Comparison of ENCODE assay signal across 8 cellular contexts in genomic region chr1:225425211-225425786, GRCh38. TPM values are rescaled to one million over a fixed set of nuclear protein-coding genes. Genes with fewer than 3 reads are reported as not detected.
DNase-seq lines count a peak whose midpoint lies in the region; ATAC-seq and TF ChIP-seq lines count a peak whose summit lies in the region.
"Had no signal": no experiment of that assay in that cellular context is flagged by ENCODE, and none has a peak within 500 bp of the region (broad histone marks: within the 10 kb centered on the region; RNA-seq: fewer than 3 reads in every experiment).

No MANE protein-coding gene starts in this region.

- peaks cover 8% of the 10 kb centered on the region; the same call in 2 of the 3 replicates for H3K9me3 Mint-ChIP-seq in GM23338

- H3F3A ChIP-seq in GM23338 (replicated peaks; ENCODE audit: low read depth): peaks cover 12% of the 10 kb centered on the region; the same call in 1 of the 2 replicates

- peak overlapping the region; percentile 81 for H3K4me2 ChIP-seq in GM23338

- peaks cover 42% of the 10 kb centered on the region for H3K4me1 ChIP-seq in GM23338 (ENCODE audit: insufficient read depth)
- H3K4me1 ChIP-seq in effector memory CD4-positive, alpha-beta T cell (ENCODE audit: control insufficient read depth, insufficient read depth, low read length, poor library complexity, severe bottlenecking): peaks cover 15% of the 10 kb centered on the region
- H3K4me1 ChIP-seq in right atrium auricular region: peaks cover 0 to 40% of the 10 kb centered on the region in 2 donors

- no peak for ATAC-seq in GM23338

- H2AFZ ChIP-seq in GM23338: no peak overlapping the region

- H3K79me2 ChIP-seq in GM23338 (replicated peaks; ENCODE audit: insufficient read depth): peaks cover 72% of the 10 kb centered on the region

- peaks cover 46% of the 10 kb centered on the region for H4K20me1 ChIP-seq in GM23338 (replicated peaks; ENCODE audit: insufficient read depth)

- peaks cover 26% of the 10 kb centered on the region for H3K27me3 ChIP-seq in GM23338 (ENCODE audit: insufficient read depth)
- H3K27me3 ChIP-seq in effector memory CD4-positive, alpha-beta T cell (replicated peaks; ENCODE audit: control insufficient read depth, insufficient read depth, low read length, poor library complexity, severe bottlenecking): no peaks in the 10 kb centered on the region
- no peaks in the 10 kb centered on the region for H3K27me3 ChIP-seq in right atrium auricular region

- no peaks in the 10 kb centered on the region for H3K9me3 ChIP-seq in effector memory CD4-positive, alpha-beta T cell (ENCODE audit: control insufficient read depth, low read length)
- no peaks in the 10 kb centered on the region for H3K9me3 ChIP-seq in right atrium auricular region

- H3K4me3 Mint-ChIP-seq in GM23338: peak overlapping the region; percentile 36; the same call in 1 of the 3 replicates

- POLR2A ChIA-PET in GM10248 (lab: Yijun Ruan, JAX): no interaction called here

- no peak overlapping the region for H3K27ac Mint-ChIP-seq in GM23338

- CTCF ChIA-PET in GM10248 (lab: Yijun Ruan, JAX): interaction anchor here (0.9 to 4.0 kb wide), 6 partner anchors 9 to 50 kb away, joined by 3 to 11 read pairs (median 6); no protein-coding TSS in a partner anchor

- H3K27ac ChIP-seq in GM23338 (ENCODE audit: low read depth) (no peak overlapping the region), right atrium auricular region (no peak overlapping the region)
- H3K27ac ChIP-seq in effector memory CD4-positive, alpha-beta T cell (ENCODE audit: insufficient read depth, low read length, poor library complexity, severe bottlenecking): no peak overlapping the region

- H3K36me3 Mint-ChIP-seq in GM23338 (ENCODE audit: low read depth): peaks cover 5% of the 10 kb centered on the region; the same call in 2 of the 3 replicates

- H3K36me3 ChIP-seq in GM23338 (ENCODE audit: insufficient read depth): 0 out of 2 replicates have a peak, but pooled peaks cover 4% of the 10 kb centered on the region
- H3K36me3 ChIP-seq in effector memory CD4-positive, alpha-beta T cell (ENCODE audit: control insufficient read depth, insufficient read depth, low read length): peaks cover 13% of the 10 kb centered on the region
- no peaks in the 10 kb centered on the region for H3K36me3 ChIP-seq in right atrium auricular region

- no peak for DNase-seq in GM23338 (ENCODE audit: low spot score)
- DNase-seq in NOMO-1 treated with dmso at 0.1 percent for 144 hours (lab: John Stamatoyannopoulos, UW; ENCODE audit: unreplicated experiment): peak; percentile 43
- DNase-seq in effector memory CD4-positive, alpha-beta T cell: no peak
- no peak for DNase-seq in skeletal muscle cell (ENCODE audit: low read depth)
- DNase-seq in right atrium auricular region (ENCODE audit: low spot score): no peak
- no peak for DNase-seq in GM10248 (ENCODE audit: extremely low spot score)
- no peak for DNase-seq in NCI-H1048 (lab: John Stamatoyannopoulos, UW)
- DNase-seq: NCI-H1092 had no signal

- H3K4me1 Mint-ChIP-seq in GM23338: peaks cover 51% of the 10 kb centered on the region

- no peak for TF ChIP-seq CTCF in GM23338 (conservative IDR thresholded peaks at IDR 0.05; ENCODE audit: low read depth in 2 of 2)
- TF ChIP-seq CTCF in right atrium auricular region (IDR thresholded peaks at IDR 0.05): no peak
- no peak for TF ChIP-seq CTCF in GM10248 (IDR thresholded peaks at IDR 0.05; ENCODE audit: control extremely low read depth, extremely low read depth, low read depth, missing control alignments)

- peaks cover 26% of the 10 kb centered on the region for H3K27me3 Mint-ChIP-seq in GM23338 (ENCODE audit: insufficient read depth, low read depth, poor library complexity)

- H3K4me3 ChIP-seq in GM23338: peak overlapping the region; percentile 90; the same call in 1 of the 2 replicates
- H3K4me3 ChIP-seq in effector memory CD4-positive, alpha-beta T cell (ENCODE audit: insufficient read depth, low read depth, low read length, poor library complexity, severe bottlenecking): peak overlapping the region; percentile 70
- peak overlapping the region; percentile 83 for H3K4me3 ChIP-seq in skeletal muscle cell (ENCODE audit: low read depth, low read length)
- no peak overlapping the region for H3K4me3 ChIP-seq in right atrium auricular region

- H3K9me2 ChIP-seq in GM23338 (ENCODE audit: insufficient read depth): no peaks in the 10 kb centered on the region

TF ChIP-seq in GM23338, 12 proteins besides CTCF, POLR2A, EP300 and RAD21 (continues in another document):
- TF ChIP-seq EZH2phosphoT487 (IDR thresholded peaks at IDR 0.05; ENCODE audit: unreplicated experiment) (no peak), POLR2AphosphoS5 (IDR thresholded peaks at IDR 0.05; ENCODE audit: low read depth) (no peak), JUNB (IDR thresholded peaks at IDR 0.05; ENCODE audit: unreplicated experiment) (no peak), EZH2 (IDR thresholded peaks at IDR 0.05; ENCODE audit: low read depth, unreplicated experiment) (no peak), NANOG (IDR thresholded peaks at IDR 0.05; ENCODE audit: borderline replicate concordance) (no peak), STAT1 (IDR thresholded peaks at IDR 0.05; ENCODE audit: unreplicated experiment) (no peak), REST (IDR thresholded peaks at IDR 0.05; ENCODE audit: unreplicated experiment) (no peak), ZNF114 (CRISPR knock-in tag; IDR thresholded peaks at IDR 0.05) (no peak)

RNA-seq across cellular contexts. Expression of gene LBR, which starts 2.5 kb away (rescaled TPM):
- total RNA-seq in GM23338 (2014; rRNA removed; shearing (Covaris generic)): 91.3 and 93.6 TPM in 2 replicates
- polyA plus RNA-seq in GM23338 (2016; fragmentation: Nextera tagmentation; extraction: Ambion mirVana): 41.9 and 50.6 TPM in 2 replicates
- 10 to 100 TPM; 10.5 to 15.3 TPM for total RNA-seq in right atrium auricular region

Comparison
In these comparisons a context has a peak if more than half of its experiments do, and no peak if none do; other contexts are left out.
1. H3K4me3 ChIP-seq: peak in GM23338 (single experiment), effector memory CD4-positive, alpha-beta T cell (single experiment) and skeletal muscle cell (single experiment); none in right atrium auricular region (0 of 2).